In genomic region chr1:47658161-47658920, GRCh38 we compare ENCODE assay signal across 20 cellular contexts.
DNase-seq lines count a peak whose midpoint lies in the region; ATAC-seq, FAIRE-seq and TF ChIP-seq lines count a peak whose summit lies in the region.
"Had no signal": no experiment of that assay in that cellular context is flagged by ENCODE, and none has a peak within 500 bp of the region (broad histone marks: within the 10 kb centered on the region; RNA-seq: fewer than 3 reads in every experiment).

No MANE protein-coding gene starts in this region.

- H3K4me3 Mint-ChIP-seq in activated CD8-positive, alpha-beta memory T cell treated with anti-CD3 and anti-CD28 coated beads, Interleukin-2, amount 10 ng/mL, durations not matched to agents 7 days and 5 days: no peak overlapping the region
- H3K4me3 Mint-ChIP-seq: CD4-positive, alpha-beta T cell; HFFc6 had no signal

- no peaks in the 10 kb centered on the region for H3K36me3 Mint-ChIP-seq in activated CD8-positive, alpha-beta memory T cell treated with anti-CD3 and anti-CD28 coated beads, Interleukin-2, amount 10 ng/mL, durations not matched to agents 7 days and 5 days

- no peaks in the 10 kb centered on the region for H3K9me3 ChIP-seq in spleen
- H3K9me3 ChIP-seq: BE2C had no signal

- CTCF ChIA-PET in activated CD8-positive, alpha-beta memory T cell treated with anti-CD3 and anti-CD28 coated beads, Interleukin-2, amount 10 ng/mL, durations not matched to agents 7 days and 5 days (lab: Charles Lee): no interaction called here

- no peak for FAIRE-seq in RCC 7860 (lab: Jason Lieb, UNC)
- FAIRE-seq: GM19239 had no signal

- ATAC-seq in activated CD8-positive, alpha-beta memory T cell treated with anti-CD3 and anti-CD28 coated beads, Interleukin-2, amount 10 ng/mL, durations not matched to agents 7 days and 5 days: no peak
- no peak for ATAC-seq in left lobe of liver
- ATAC-seq in GM18519 (IDR thresholded peaks at IDR 0.05; ENCODE audit: low FRiP score, unreplicated experiment): no peak
- ATAC-seq: PC-3 had no signal

- WGBS in spleen, 5 donors: 72 to 86% (median 82%) methylated on average over 9 of the region's 9 CpGs

- peak; percentile 24 for DNase-seq in activated CD8-positive, alpha-beta memory T cell treated with anti-CD3 and anti-CD28 coated beads for 24 hours
- DNase-seq in activated CD8-positive, alpha-beta memory T cell treated with anti-CD3 and anti-CD28 coated beads, Interleukin-2, amount 10 ng/mL, durations not matched to agents 7 days and 5 days: no peak
- peak; percentile 26 for DNase-seq in left lobe of liver (ENCODE audit: low spot score)
- peak; percentile 40 for DNase-seq in spleen
- peak; percentile 30 for DNase-seq in ureter (ENCODE audit: low spot score)
- no peak for DNase-seq in RCC 7860 (ENCODE audit: low spot score)
- DNase-seq in NCI-H1694 treated with DMSO at 0.1 percent for 48 hours (lab: John Stamatoyannopoulos, UW): no peak
- DNase-seq: BE2C; Calu3; CD4-positive, alpha-beta T cell; DMS53; HFFc6; KG1; NCI-H2029 treated with DMSO at 0.1 percent for 48 hours; NCI-H510A; NCI-H82; PC-3 had no signal

- peaks cover 27% of the 10 kb centered on the region for H3K27me3 Mint-ChIP-seq in activated CD8-positive, alpha-beta memory T cell treated with anti-CD3 and anti-CD28 coated beads, Interleukin-2, amount 10 ng/mL, durations not matched to agents 7 days and 5 days

- no peaks in the 10 kb centered on the region for H3K9me3 Mint-ChIP-seq in activated CD8-positive, alpha-beta memory T cell treated with anti-CD3 and anti-CD28 coated beads, Interleukin-2, amount 10 ng/mL, durations not matched to agents 7 days and 5 days (ENCODE audit: low read depth)
- H3K9me3 Mint-ChIP-seq: CD4-positive, alpha-beta T cell; HFFc6 had no signal

- H3K27ac ChIP-seq in spleen: no peak overlapping the region
- H3K27ac ChIP-seq: 22Rv1 had no signal

- TF ChIP-seq CTCF in spleen (IDR thresholded peaks at IDR 0.05 in 8 of 11, conservative IDR thresholded peaks at IDR 0.05 in 3 of 11): no peak

- H3K4me3 ChIP-seq in spleen: no peak overlapping the region

- no peak overlapping the region for H3K27ac Mint-ChIP-seq in activated CD8-positive, alpha-beta memory T cell treated with anti-CD3 and anti-CD28 coated beads, Interleukin-2, amount 10 ng/mL, durations not matched to agents 7 days and 5 days
- H3K27ac Mint-ChIP-seq: CD4-positive, alpha-beta T cell; HFFc6 had no signal

- H3K36me3 ChIP-seq in spleen: no peaks in the 10 kb centered on the region
- H3K36me3 ChIP-seq: BE2C had no signal

- no peaks in the 10 kb centered on the region for H3K4me1 ChIP-seq in spleen
- H3K4me1 ChIP-seq: BE2C had no signal

- intact Hi-C loops in spleen (cut with DNase I; ENCODE audit: low total_unique reads): no loop called here

- H3K27me3 ChIP-seq in spleen (replicated peaks in 1 of 7): peaks cover 0 to 40% (median 0%) of the 10 kb centered on the region in 7 donors
- H3K27me3 ChIP-seq: BE2C had no signal

- no peak for TF ChIP-seq POLR2A in spleen (IDR thresholded peaks at IDR 0.05)

- peaks cover 11% of the 10 kb centered on the region for H3K4me1 Mint-ChIP-seq in activated CD8-positive, alpha-beta memory T cell treated with anti-CD3 and anti-CD28 coated beads, Interleukin-2, amount 10 ng/mL, durations not matched to agents 7 days and 5 days

Comparison
In these comparisons a context has a peak if more than half of its experiments do, and no peak if none do; other contexts are left out.
1. DNase-seq: peak in activated CD8-positive, alpha-beta memory T cell treated with anti-CD3 and anti-CD28 coated beads for 24 hours (single experiment), left lobe of liver (single experiment), spleen (single experiment) and ureter (single experiment); none in activated CD8-positive, alpha-beta memory T cell treated with anti-CD3 and anti-CD28 coated beads, Interleukin-2, amount 10 ng/mL, durations not matched to agents 7 days and 5 days (single experiment), RCC 7860 (single experiment) and NCI-H1694 treated with DMSO at 0.1 percent for 48 hours (single experiment).